8 cellular contexts compared by ENCODE assay signal in the genomic region with DNA sequence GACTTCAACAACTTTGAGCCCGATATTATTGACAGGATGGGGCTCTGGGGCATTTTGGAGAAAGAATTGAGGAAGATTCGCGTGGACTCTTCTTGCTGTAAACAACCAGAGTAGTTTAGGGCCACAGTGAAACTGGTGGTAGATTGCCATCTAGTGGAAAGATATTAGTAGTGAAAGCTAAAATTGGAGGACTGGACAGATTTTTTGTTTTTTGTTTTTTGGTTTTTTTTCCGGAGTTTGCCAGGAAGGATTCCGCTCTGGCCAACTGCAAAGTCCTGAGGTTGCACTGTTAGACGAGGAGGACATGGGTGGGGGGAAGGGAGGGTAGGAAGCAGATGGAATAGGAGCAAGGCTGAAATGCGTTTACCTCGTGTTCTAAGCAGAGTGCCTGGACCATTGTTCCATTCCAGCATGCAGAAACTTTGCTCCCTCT. TPM values are rescaled to one million over a fixed set of nuclear protein-coding genes. Genes with fewer than 3 reads are reported as not detected.
DNase-seq lines count a peak whose midpoint lies in the region; TF ChIP-seq lines count a peak whose summit lies in the region.

No MANE protein-coding gene starts in this region.

- H3K27me3 Mint-ChIP-seq in osteocyte (ENCODE audit: unreplicated experiment) = peaks cover 14% of the 10 kb centered on the region

- H3K4me3 ChIP-seq in A673 (ENCODE audit: low read depth, low read length, poor library complexity, severe bottlenecking) = no peak overlapping the region
- H3K4me3 ChIP-seq in HEK293 (ENCODE audit: low read depth, low read length) = no peak overlapping the region
- no peak overlapping the region for H3K4me3 ChIP-seq in WI38 (ENCODE audit: low read depth, low read length)
- peak overlapping the region in 1 of 2 donors; percentile 25 for H3K4me3 ChIP-seq in foreskin fibroblast (ENCODE audit: low read depth in 1 of 2, low read length in 2 of 2)

- H3K36me3 ChIP-seq in A673 (ENCODE audit: insufficient read depth, low read length, poor library complexity, severe bottlenecking) = no peaks in the 10 kb centered on the region
- no peaks in the 10 kb centered on the region for H3K36me3 ChIP-seq in HEK293 (ENCODE audit: control insufficient read depth in 2 of 2, insufficient read depth in 1 of 2, low read length in 2 of 2)

- H3K4me3 Mint-ChIP-seq in osteocyte (ENCODE audit: unreplicated experiment) = peak overlapping the region; percentile 12

- H3K36me3 Mint-ChIP-seq in osteocyte (ENCODE audit: unreplicated experiment) = no peaks in the 10 kb centered on the region

- TF ChIP-seq CTCF in A673 (conservative IDR thresholded peaks at IDR 0.05; ENCODE audit: low read depth, low read length) (peak; percentile 70), HEK293 (tag by site-specific recombination; IDR thresholded peaks at IDR 0.05) (peak; percentile 69), WI38 (IDR thresholded peaks at IDR 0.05; ENCODE audit: low read depth, low read length) (0 out of 2 replicates have a peak, but pooled peaks have one; percentile 27), foreskin fibroblast (IDR thresholded peaks at IDR 0.05; ENCODE audit: low read depth, low read length) (peak; percentile 58), osteocyte (IDR thresholded peaks at IDR 0.05) (peak; percentile 75)

- H3K9me3 ChIP-seq in A673 (ENCODE audit: low read depth, low read length, poor library complexity, severe bottlenecking) = no peaks in the 10 kb centered on the region
- H3K9me3 ChIP-seq in HEK293 (ENCODE audit: control insufficient read depth, insufficient read depth, low read depth, low read length) = no peaks in the 10 kb centered on the region

- H3K4me1 Mint-ChIP-seq in osteocyte (ENCODE audit: unreplicated experiment) = peaks cover 15% of the 10 kb centered on the region

- H3K27ac Mint-ChIP-seq in osteocyte (ENCODE audit: unreplicated experiment) = no peak overlapping the region

- POLR2A ChIA-PET in A673 (lab: Charles Lee; ENCODE audit: low non-redundant PET) (no interaction called here), HEK293 (lab: Yijun Ruan, JAX) (no interaction called here)

- intact Hi-C loops in A673 (cut with micrococcal nuclease; ENCODE audit: unreplicated experiment) = no loop called here

- DNase-seq in A673 (ENCODE audit: low spot score) = peak; percentile 78
- peak; percentile 59 for DNase-seq in G401 (ENCODE audit: low spot score)
- DNase-seq in NCI-H1092 (lab: John Stamatoyannopoulos, UW) = peak; percentile 31
- peak; percentile 9 to 62 for DNase-seq in foreskin fibroblast
- DNase-seq in osteocyte (ENCODE audit: extremely low spot score, unreplicated experiment) = peak; percentile 32
- no peak for DNase-seq in cortex of kidney (lab: John Stamatoyannopoulos, UW)

- H3K4me1 ChIP-seq in A673 (ENCODE audit: insufficient read depth, low read length, poor library complexity, severe bottlenecking) = no peaks in the 10 kb centered on the region
- peaks cover 3% of the 10 kb centered on the region; the same call in 1 of the 2 replicates for H3K4me1 ChIP-seq in HEK293 (ENCODE audit: control insufficient read depth, insufficient read depth, low read length)

- in situ Hi-C loops in G401 (cut with HindIII; ENCODE audit: low sequenced_read_pairs) = no loop called here

- H3K9me3 Mint-ChIP-seq in osteocyte (ENCODE audit: unreplicated experiment) = no peaks in the 10 kb centered on the region

- BruUV-seq in A673 (replicated peaks; lab: Mats Ljungman, UMichigan) = no TSS peak

- H3K27me3 ChIP-seq in A673 (replicated peaks; ENCODE audit: insufficient read depth, low read depth, low read length, poor library complexity) = no peaks in the 10 kb centered on the region

- CTCF ChIA-PET in A673 (lab: Charles Lee) (no interaction called here), HEK293 (lab: Yijun Ruan, JAX) (interaction anchor here (0.6 to 2.7 kb wide), 16 partner anchors 9 to 1212 kb away, joined by 3 to 10 read pairs (median 4); no protein-coding TSS in a partner anchor)

- no peak overlapping the region for H3K27ac ChIP-seq in A673 (ENCODE audit: low read depth, low read length, poor library complexity, severe bottlenecking)
- H3K27ac ChIP-seq in HEK293 (ENCODE audit: extremely low read depth, low read depth, low read length) = no peak overlapping the region

TF ChIP-seq in HEK293, 187 proteins besides CTCF, POLR2A, EP300 and RAD21:
- no peak for TF ChIP-seq ZNF560 (tag by site-specific recombination; IDR thresholded peaks at IDR 0.05; ENCODE audit: borderline replicate concordance)
- no peak for TF ChIP-seq HOXD13 (CRISPR knock-in tag; IDR thresholded peaks at IDR 0.05; ENCODE audit: borderline replicate concordance)
- peak; percentile 25; the same call in 1 of the 2 replicates for TF ChIP-seq ZNF513 (tag by site-specific recombination; IDR thresholded peaks at IDR 0.05)
- no peak for TF ChIP-seq ZNF785 (tag by site-specific recombination; IDR thresholded peaks at IDR 0.05)
- TF ChIP-seq ZNF654 (tag by site-specific recombination; IDR thresholded peaks at IDR 0.05; ENCODE audit: low read depth) = peak; percentile 100
- TF ChIP-seq ZBTB7A (tag by site-specific recombination; IDR thresholded peaks at IDR 0.05; ENCODE audit: low read depth) = no peak
- peak; percentile 68; the same call in 1 of the 2 replicates for TF ChIP-seq ZNF362 (tag by site-specific recombination; IDR thresholded peaks at IDR 0.05)

RNA-seq across cellular contexts. Expression of gene NOBOX, which starts 11.7 kb away (rescaled TPM):
- not detected in 2 replicates for total RNA-seq in A673 (2021)
- not detected in 2 replicates for total RNA-seq in G401 (2014; rRNA removed; shearing (Covaris generic))
- total RNA-seq in osteocyte = not detected in 2 replicates

RNA-seq across cellular contexts. Expression of gene ARHGEF5, which starts 36.6 kb away (rescaled TPM):
- total RNA-seq in A673 (2021) (9.3 and 9.5 TPM in 2 replicates), osteocyte (4.1 and 7.4 TPM in 2 replicates)
- not detected in 2 replicates for total RNA-seq in G401 (2014; rRNA removed; shearing (Covaris generic))
